Comparison of ENCODE assay signal across 11 cellular contexts in the genomic region with DNA sequence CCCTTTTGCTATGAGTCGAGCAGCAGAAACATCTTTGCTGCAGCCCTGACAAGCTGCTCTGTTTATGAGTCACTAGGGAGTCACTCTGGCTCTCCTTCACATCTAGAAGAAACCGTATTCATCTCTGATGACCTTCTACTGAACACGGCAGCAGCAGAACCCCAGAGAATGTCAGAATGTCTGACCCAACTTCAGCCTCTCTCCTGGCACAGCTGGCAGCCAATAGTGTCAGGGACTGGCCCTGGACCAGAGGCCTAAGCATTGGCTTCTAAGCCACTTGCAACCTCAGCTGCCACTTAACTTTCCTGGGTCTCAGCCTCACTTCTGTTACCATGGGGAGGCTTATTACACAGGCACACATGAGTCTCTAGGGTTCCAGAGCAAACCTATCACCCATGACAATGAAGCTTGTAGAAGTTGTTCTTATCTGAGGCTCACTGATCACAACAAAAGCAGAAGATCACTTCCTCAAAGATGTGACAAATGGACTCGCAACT.
DNase-seq lines count a peak whose midpoint lies in the region; ATAC-seq, FAIRE-seq and TF ChIP-seq lines count a peak whose summit lies in the region.
"Had no signal": no experiment of that assay in that cellular context is flagged by ENCODE, and none has a peak within 500 bp of the region (broad histone marks: within the 10 kb centered on the region; RNA-seq: fewer than 3 reads in every experiment).

No MANE protein-coding gene starts in this region.

- H3K4me1 Mint-ChIP-seq in Caco-2 (ENCODE audit: low read depth, unreplicated experiment) = no peaks in the 10 kb centered on the region
- H3K4me1 Mint-ChIP-seq: central memory CD8-positive, alpha-beta T cell had no signal

- FAIRE-seq in D721Med (lab: Jason Lieb, UNC) = no peak

- H3K9me3 ChIP-seq in Caco-2 = no peaks in the 10 kb centered on the region

- POLR2A ChIA-PET in Caco-2 (lab: Charles Lee) = no interaction called here

- DNase-seq in AG08395 (ENCODE audit: low spot score) (peak; percentile 86), RKO (ENCODE audit: low spot score) (peak; percentile 40), germinal center (ENCODE audit: low spot score) (peak; percentile 81), occipital lobe (lab: John Stamatoyannopoulos, UW) (no peak), D721Med (ENCODE audit: insufficient read length, low spot score) (no peak), DMS153 (lab: John Stamatoyannopoulos, UW) (no peak), Caco-2 (no peak)
- DNase-seq: NCI-H774, nucleus accumbens had no signal

- BruUV-seq in Caco-2 (replicated peaks; lab: Mats Ljungman, UMichigan) = no TSS peak

- no peak for TF ChIP-seq CTCF in D721Med (IDR thresholded peaks at IDR 0.05; ENCODE audit: insufficient read depth, missing control alignments)
- TF ChIP-seq CTCF in Caco-2 (IDR thresholded peaks at IDR 0.05; ENCODE audit: insufficient read depth in 1 of 2, low read depth in 1 of 2, low read length in 1 of 2, severe bottlenecking in 1 of 2, unreplicated experiment in 1 of 2) = no peak

- no peaks in the 10 kb centered on the region for H3K36me3 ChIP-seq in Caco-2 (ENCODE audit: control insufficient read depth, insufficient read depth, low read length)

- peak; percentile 68 for ATAC-seq in GM18511 (IDR thresholded peaks at IDR 0.05; ENCODE audit: unreplicated experiment)

- CTCF ChIA-PET in Caco-2 (lab: Charles Lee) = no interaction called here

- no peak overlapping the region for H3K27ac Mint-ChIP-seq in Caco-2 (ENCODE audit: unreplicated experiment)

- intact Hi-C loops in Caco-2 (cut with micrococcal nuclease; ENCODE audit: unreplicated experiment) = no loop called here

- H3K9me3 Mint-ChIP-seq in Caco-2 (ENCODE audit: unreplicated experiment) = peaks cover 11% of the 10 kb centered on the region
- H3K9me3 Mint-ChIP-seq: central memory CD8-positive, alpha-beta T cell had no signal

- no peak overlapping the region for H3K4me3 ChIP-seq in Caco-2 (ENCODE audit: low read depth, low read length)

- H3K4me3 Mint-ChIP-seq in Caco-2 (ENCODE audit: unreplicated experiment) = no peak overlapping the region
- H3K4me3 Mint-ChIP-seq: central memory CD8-positive, alpha-beta T cell had no signal

- H3K27me3 ChIP-seq in Caco-2 (replicated peaks; ENCODE audit: control insufficient read depth, insufficient read depth, low read length) = no peaks in the 10 kb centered on the region

- no peaks in the 10 kb centered on the region for H3K27me3 Mint-ChIP-seq in Caco-2 (ENCODE audit: insufficient read depth, unreplicated experiment)
- H3K27me3 Mint-ChIP-seq: central memory CD8-positive, alpha-beta T cell had no signal

- H3K4me1 ChIP-seq in Caco-2 = no peaks in the 10 kb centered on the region

- no peaks in the 10 kb centered on the region for H3K36me3 Mint-ChIP-seq in Caco-2 (ENCODE audit: insufficient read depth, unreplicated experiment)

Comparison
In these comparisons a context has a peak if more than half of its experiments do, and no peak if none do; other contexts are left out.
1. DNase-seq: peak in AG08395 (single experiment), RKO (single experiment) and germinal center (single experiment); none in occipital lobe (single experiment), D721Med (single experiment), DMS153 (single experiment) and Caco-2 (0 of 2).